Comparison of ENCODE assay signal across 27 cellular contexts in genomic region chr7:57207836-57208235, GRCh38.
"Had no signal": no experiment of that assay in that cellular context is flagged by ENCODE, and none has a peak within 500 bp of the region (broad histone marks: within the 10 kb centered on the region; RNA-seq: fewer than 3 reads in every experiment).

No MANE protein-coding gene starts in this region.

- DNase-seq: naive thymus-derived CD4-positive, alpha-beta T cell; natural killer cell; occipital lobe; psoas muscle; right cardiac atrium; stimulated activated CD4-positive, alpha-beta T cell treated with anti-CD3 and anti-CD28 coated beads, Interleukin-15, amount 100 ng/mL, for 24 hours; stimulated activated CD4-positive, alpha-beta T cell treated with anti-CD3 and anti-CD28 coated beads, Interleukin-2, amount 100 ng/mL, for 24 hours; stimulated activated CD4-positive, alpha-beta T cell treated with anti-CD3 and anti-CD28 coated beads, Interleukin-2, amount 100 ng/mL, for 48 hours; stimulated activated CD4-positive, alpha-beta T cell treated with anti-CD3 and anti-CD28 coated beads, Interleukin-4, amount 100 ng/mL, for 24 hours; stimulated activated naive B cell treated with anti-CD40 and anti-IgM and Interleukin-4, amounts not matched to agents 10 μg/mL and 1 μg/mL and 100 μg/mL, for 72 hours; stimulated activated naive CD4-positive, alpha-beta T cell treated with Interleukin-2 at 50 U/mL for 16 hours; thyroid gland; trophoblast cell; upper lobe of left lung; uterus had no signal

- H3K4me1 ChIP-seq: neural progenitor cell, pancreas, psoas muscle, right lobe of liver, stomach, thyroid gland, tibial nerve, upper lobe of left lung, uterus had no signal

- H3K4me3 Mint-ChIP-seq: naive thymus-derived CD4-positive, alpha-beta T cell; natural killer cell; nephron; neural progenitor cell; stimulated activated effector memory CD8-positive, alpha-beta T cell treated with anti-CD3 and anti-CD28 coated beads, Interleukin-12 subunit alpha, Interleukin-12 subunit beta, amount 100 ng/mL, for 72 hours; stimulated activated naive B cell treated with anti-CD40 and anti-IgM and Interleukin-4, amounts not matched to agents 10 μg/mL and 1 μg/mL and 100 μg/mL, for 72 hours; stimulated activated naive CD8-positive, alpha-beta T cell treated with anti-CD3 and anti-CD28 coated beads, Interleukin-15, Interleukin-2, amounts not matched to agents 100 ng/mL and 50 ng/mL, for 24 hours had no signal

- H3K36me3 ChIP-seq: neural progenitor cell, pancreas, right lobe of liver, stomach, thoracic aorta, thyroid gland, tibial nerve, upper lobe of left lung, uterus had no signal

- H3K4me3 ChIP-seq: neural progenitor cell, pancreas, psoas muscle, right lobe of liver, skin epidermis, smooth muscle cell, stomach, thoracic aorta, thyroid gland, tibial nerve, upper lobe of left lung, uterus had no signal

- H3K9me3 ChIP-seq: pancreas, right lobe of liver, thoracic aorta, thyroid gland, uterus had no signal

- ATAC-seq: naive thymus-derived CD4-positive, alpha-beta T cell; natural killer cell; pancreas; psoas muscle; right cardiac atrium; right lobe of liver; stimulated activated effector memory CD8-positive, alpha-beta T cell treated with anti-CD3 and anti-CD28 coated beads, Interleukin-12 subunit alpha, Interleukin-12 subunit beta, amount 100 ng/mL, for 72 hours; stimulated activated naive B cell treated with anti-CD40 and anti-IgM and Interleukin-4, amounts not matched to agents 10 μg/mL and 1 μg/mL and 100 μg/mL, for 72 hours had no signal

- H3K36me3 Mint-ChIP-seq: neural progenitor cell; stimulated activated effector memory CD8-positive, alpha-beta T cell treated with anti-CD3 and anti-CD28 coated beads, Interleukin-12 subunit alpha, Interleukin-12 subunit beta, amount 100 ng/mL, for 72 hours had no signal

- H3K27me3 ChIP-seq: neural progenitor cell, pancreas, right lobe of liver, stomach, thyroid gland, tibial nerve, upper lobe of left lung, uterus had no signal

- H3K27ac ChIP-seq: neural progenitor cell, pancreas, psoas muscle, right lobe of liver, skin epidermis, stomach, thoracic aorta, thyroid gland, tibial nerve, upper lobe of left lung, uterus had no signal

- H3K27ac Mint-ChIP-seq: natural killer cell; nephron; neural progenitor cell; progenitor cell of endocrine pancreas; stimulated activated effector memory CD8-positive, alpha-beta T cell treated with anti-CD3 and anti-CD28 coated beads, Interleukin-12 subunit alpha, Interleukin-12 subunit beta, amount 100 ng/mL, for 72 hours; stimulated activated naive B cell treated with anti-CD40 and anti-IgM and Interleukin-4, amounts not matched to agents 10 μg/mL and 1 μg/mL and 100 μg/mL, for 72 hours; stimulated activated naive CD8-positive, alpha-beta T cell treated with anti-CD3 and anti-CD28 coated beads, Interleukin-15, Interleukin-2, amounts not matched to agents 100 ng/mL and 50 ng/mL, for 24 hours had no signal

- H3K27me3 Mint-ChIP-seq: naive thymus-derived CD4-positive, alpha-beta T cell; progenitor cell of endocrine pancreas; stimulated activated naive B cell treated with anti-CD40 and anti-IgM and Interleukin-4, amounts not matched to agents 10 μg/mL and 1 μg/mL and 100 μg/mL, for 72 hours; stimulated activated naive CD8-positive, alpha-beta T cell treated with anti-CD3 and anti-CD28 coated beads, Interleukin-15, Interleukin-2, amounts not matched to agents 100 ng/mL and 50 ng/mL, for 24 hours had no signal

- H3K4me1 Mint-ChIP-seq: naive thymus-derived CD4-positive, alpha-beta T cell; natural killer cell; nephron; neural progenitor cell; stimulated activated effector memory CD8-positive, alpha-beta T cell treated with anti-CD3 and anti-CD28 coated beads, Interleukin-12 subunit alpha, Interleukin-12 subunit beta, amount 100 ng/mL, for 72 hours; stimulated activated naive B cell treated with anti-CD40 and anti-IgM and Interleukin-4, amounts not matched to agents 10 μg/mL and 1 μg/mL and 100 μg/mL, for 72 hours had no signal
